Comparison of ENCODE assay signal across 14 cellular contexts in genomic region chr12:129186952-129187351, GRCh38.
DNase-seq lines count a peak whose midpoint lies in the region; ATAC-seq and TF ChIP-seq lines count a peak whose summit lies in the region.
"Had no signal": no experiment of that assay in that cellular context is flagged by ENCODE, and none has a peak within 500 bp of the region (broad histone marks: within the 10 kb centered on the region; RNA-seq: fewer than 3 reads in every experiment).

No MANE protein-coding gene starts in this region.

- no peak overlapping the region for H3T11ph ChIP-seq in H9 (ENCODE audit: low read length)

- no peaks in the 10 kb centered on the region for H3K27me3 ChIP-seq in DND-41 (ENCODE audit: insufficient read depth, low read length, poor library complexity)
- no peaks in the 10 kb centered on the region for H3K27me3 ChIP-seq in H9 (ENCODE audit: insufficient read depth, low read length)
- H3K27me3 ChIP-seq in osteoblast (ENCODE audit: insufficient read depth, low read length), result no peaks in the 10 kb centered on the region
- H3K27me3 ChIP-seq: SJSA1 had no signal

- no peaks in the 10 kb centered on the region for H3K23me2 ChIP-seq in H9 (ENCODE audit: insufficient read length, low read depth, low read length, poor library complexity, severe bottlenecking)

- H4K20me1 ChIP-seq in DND-41 (ENCODE audit: insufficient read depth, low read length) (no peaks in the 10 kb centered on the region), H9 (ENCODE audit: control insufficient read depth, insufficient read depth, insufficient read length) (no peaks in the 10 kb centered on the region), osteoblast (ENCODE audit: insufficient read depth, low read length) (no peaks in the 10 kb centered on the region)

- no peaks in the 10 kb centered on the region; the same call in 1 of the 2 replicates for H3K27me3 Mint-ChIP-seq in H9 (ENCODE audit: low read depth)

- no peak overlapping the region for H4K8ac ChIP-seq in H9 (replicated peaks; ENCODE audit: insufficient read length, low read depth, low read length)

- H3K4me2 ChIP-seq in DND-41 (ENCODE audit: insufficient read depth, low read length) (no peak overlapping the region), H9 (ENCODE audit: insufficient read depth, insufficient read length, low read length) (no peak overlapping the region), osteoblast (ENCODE audit: insufficient read depth, low read length) (no peak overlapping the region)

- no CpG with 5 or more reads among the region's 1 CpG for WGBS in H9 (ENCODE audit: extremely low coverage, insufficient read length, low lambda C conversion rate)

- H3K4me1 Mint-ChIP-seq in H9, result peaks cover 11 to 17% of the 10 kb centered on the region in 2 experiments
- H3K4me1 Mint-ChIP-seq: IgD-negative memory B cell, WTC11 had no signal

- H3K36me3 ChIP-seq in DND-41 (ENCODE audit: insufficient read depth, low read length) (no peaks in the 10 kb centered on the region), osteoblast (ENCODE audit: insufficient read depth, low read length) (no peaks in the 10 kb centered on the region)
- H3K36me3 ChIP-seq: SJSA1 had no signal

- no peak overlapping the region for H3K56ac ChIP-seq in H9 (ENCODE audit: insufficient read length, low read depth, low read length)

- no peak overlapping the region for H2BK20ac ChIP-seq in H9 (ENCODE audit: low read depth, low read length, poor library complexity, severe bottlenecking)

- no peak overlapping the region for H2AFZ ChIP-seq in DND-41 (ENCODE audit: low read depth, low read length)
- no peak overlapping the region for H2AFZ ChIP-seq in H9 (ENCODE audit: low read length)
- no peak overlapping the region for H2AFZ ChIP-seq in osteoblast (ENCODE audit: low read length)

- H2AK5ac ChIP-seq in H9 (ENCODE audit: insufficient read length, low read length), result no peak overlapping the region

- no peak overlapping the region for H3K27ac ChIP-seq in DND-41 (ENCODE audit: low read length)
- H3K27ac ChIP-seq in H9 (ENCODE audit: insufficient read length, low read depth, low read length), result no peak overlapping the region
- no peak overlapping the region for H3K27ac ChIP-seq in osteoblast (ENCODE audit: low read depth, low read length)
- H3K27ac ChIP-seq: SJSA1 had no signal

- no peak overlapping the region for H3K9ac ChIP-seq in DND-41 (ENCODE audit: low read depth, low read length)
- no peak overlapping the region for H3K9ac ChIP-seq in H9 (ENCODE audit: extremely low read depth, insufficient read length, low read length)

- no peak overlapping the region for H2BK15ac ChIP-seq in H9 (ENCODE audit: low read depth, low read length)

- no peak overlapping the region for H3K23ac ChIP-seq in H9 (ENCODE audit: insufficient read length, low read depth, low read length)

- H3K27ac Mint-ChIP-seq in H9, result no peak overlapping the region
- H3K27ac Mint-ChIP-seq: WTC11 had no signal

- no peak overlapping the region for H3K18ac ChIP-seq in H9 (ENCODE audit: insufficient read length, low read depth, low read length)

- H3K79me1 ChIP-seq in H9 (ENCODE audit: insufficient read depth, low read depth, low read length, poor library complexity, severe bottlenecking), result no peaks in the 10 kb centered on the region

- no peak overlapping the region for H4K91ac ChIP-seq in H9 (ENCODE audit: insufficient read length, low read depth, low read length)

- H3K4ac ChIP-seq in H9 (ENCODE audit: low read depth, low read length), result no peak overlapping the region

- no peak overlapping the region for H2BK120ac ChIP-seq in H9 (ENCODE audit: low read depth, low read length, poor library complexity, severe bottlenecking)

- ATAC-seq in DND-41 (ENCODE audit: insufficient read depth, low read depth) (peak; percentile 44; the same call in 1 of the 3 replicates), HG02938 (IDR thresholded peaks at IDR 0.05; ENCODE audit: unreplicated experiment) (no peak)
- ATAC-seq: WTC11 had no signal

- peaks cover 4 to 7% of the 10 kb centered on the region in 2 experiments for H3K9me3 Mint-ChIP-seq in H9

- H2BK5ac ChIP-seq in H9 (ENCODE audit: insufficient read length, low read length), result no peak overlapping the region

- H3K9me3 ChIP-seq in DND-41 (ENCODE audit: insufficient read depth, low read length, severe bottlenecking) (no peaks in the 10 kb centered on the region), H9 (ENCODE audit: control insufficient read depth, low read depth, low read length) (no peaks in the 10 kb centered on the region), osteoblast (ENCODE audit: low read depth, low read length) (peaks cover 3% of the 10 kb centered on the region)
- H3K9me3 ChIP-seq: SJSA1 had no signal

- DNase-seq in DND-41, result peak; percentile 17
- DNase-seq in H9, result no peak
- peak; percentile 25 for DNase-seq in RKO (ENCODE audit: low spot score)
- DNase-seq in left kidney (ENCODE audit: low read depth, low spot score), result peak; percentile 17
- no peak for DNase-seq in T-helper 9 cell
- no peak for DNase-seq in osteoblast (ENCODE audit: insufficient read length, low spot score, missing footprints)
- DNase-seq: cortex of kidney, mammary epithelial cell, NCI-H187 treated with DMSO at 0.1 percent for 48 hours, occipital lobe had no signal

- TF ChIP-seq CTCF in DND-41 (IDR thresholded peaks at IDR 0.05; ENCODE audit: borderline replicate concordance, extremely low read depth, low read length, poor library complexity, severe bottlenecking) (peak; percentile 37), H9 (conservative IDR thresholded peaks at IDR 0.05) (peak; percentile 63), osteoblast (IDR thresholded peaks at IDR 0.05; ENCODE audit: extremely low read depth, low read depth, low read length) (no peak)

- no peaks in the 10 kb centered on the region for H3K4me1 ChIP-seq in DND-41 (ENCODE audit: insufficient read depth, low read length)
- no peaks in the 10 kb centered on the region for H3K4me1 ChIP-seq in H9 (ENCODE audit: insufficient read depth, low read length)
- no peaks in the 10 kb centered on the region for H3K4me1 ChIP-seq in osteoblast (ENCODE audit: insufficient read depth, low read length)
- H3K4me1 ChIP-seq: SJSA1 had no signal

- H3K4me3 ChIP-seq in DND-41 (ENCODE audit: low read depth in 1 of 2, low read length in 2 of 2), result no peak overlapping the region
- no peak overlapping the region for H3K4me3 ChIP-seq in osteoblast (ENCODE audit: insufficient read depth, low read length)
- H3K4me3 ChIP-seq: SJSA1 had no signal

- no peak overlapping the region for H2BK12ac ChIP-seq in H9 (ENCODE audit: insufficient read length, low read depth, low read length)

- H3K4me3 Mint-ChIP-seq in H9, result no peak overlapping the region
- H3K4me3 Mint-ChIP-seq: IgD-negative memory B cell, WTC11 had no signal

- H3K36me3 Mint-ChIP-seq in H9 (ENCODE audit: insufficient read depth in 1 of 3, low read depth in 3 of 3), result peaks cover 2 to 5% (median 5%) of the 10 kb centered on the region in 3 experiments; a peak in 4 of 7 replicates
- H3K36me3 Mint-ChIP-seq: IgD-negative memory B cell had no signal

- H3K79me2 ChIP-seq in DND-41 (ENCODE audit: insufficient read depth, low read length) (no peaks in the 10 kb centered on the region), H9 (ENCODE audit: insufficient read depth, low read length) (no peaks in the 10 kb centered on the region), osteoblast (ENCODE audit: insufficient read depth, low read length) (no peaks in the 10 kb centered on the region)

- no peak overlapping the region for H3K14ac ChIP-seq in H9 (ENCODE audit: insufficient read depth, low read length)

- H4K5ac ChIP-seq in H9 (ENCODE audit: insufficient read length, low read depth, low read length), result no peak overlapping the region

Comparison
In these comparisons a context has a peak if more than half of its experiments do, and no peak if none do; other contexts are left out.
1. DNase-seq: peak in DND-41 (single experiment), RKO (single experiment) and left kidney (single experiment); none in H9 (single experiment), T-helper 9 cell (single experiment) and osteoblast (single experiment).